ENCODE assay signal across 20 cellular contexts in genomic region chr6:158152659-158153058, GRCh38.
"Had no signal": no experiment of that assay in that cellular context is flagged by ENCODE, and none has a peak within 500 bp of the region (broad histone marks: within the 10 kb centered on the region; RNA-seq: fewer than 3 reads in every experiment).

No MANE protein-coding gene starts in this region.

- H2AFZ ChIP-seq: hepatocyte had no signal

- H3K4me2 ChIP-seq: hepatocyte had no signal

- H3K9me3 ChIP-seq: adrenal gland, ascending aorta, left ventricle myocardium inferior, spleen had no signal

- H3K4me1 ChIP-seq: adrenal gland, ascending aorta, left ventricle myocardium inferior had no signal

- H3K36me3 ChIP-seq: adrenal gland, brain microvascular endothelial cell had no signal

- H3K27ac ChIP-seq: adrenal gland, ascending aorta, brain microvascular endothelial cell, hepatocyte, left ventricle myocardium inferior, spleen had no signal

- H3K79me2 ChIP-seq: hepatocyte had no signal

- ATAC-seq: activated T-cell treated with anti-CD3 and anti-CD28 coated beads, Interleukin-2, amount 50 U/mL, for 4 hours; natural killer cell had no signal

- H3K4me3 ChIP-seq: adrenal gland, ascending aorta, hepatocyte, left ventricle myocardium inferior, spleen had no signal

- H3K27me3 ChIP-seq: adrenal gland, ascending aorta, brain microvascular endothelial cell, hepatocyte, spleen had no signal

- DNase-seq: activated CD4-positive, alpha-beta T cell treated with anti-CD3 and anti-CD28 coated beads for 4 hours; activated CD4-positive, alpha-beta T cell treated with anti-CD3 and anti-CD28 coated beads, Interleukin-2, amount 50 U/mL, for 48 hours; activated CD4-positive, CD25-positive, alpha-beta regulatory T cell; activated CD8-positive, alpha-beta memory T cell treated with anti-CD3 and anti-CD28 coated beads, Interleukin-2, amount 50 U/mL, for 48 hours; activated naive CD4-positive, alpha-beta T cell; activated T-cell treated with anti-CD3 and anti-CD28 coated beads, Interleukin-2, amount 50 U/mL, for 4 hours; adrenal gland; brain microvascular endothelial cell; central memory CD4-positive, alpha-beta T cell; dermis blood vessel endothelial cell; effector CD8-positive, alpha-beta T cell; glutamatergic neuron; immature natural killer cell; left ventricle myocardium inferior; natural killer cell; spleen; stimulated activated CD4-positive, alpha-beta T cell treated with anti-CD3 and anti-CD28 coated beads, Interleukin-4, amount 100 ng/mL, for 1 hour; stimulated activated naive CD4-positive, alpha-beta T cell had no signal
